In the genomic region with DNA sequence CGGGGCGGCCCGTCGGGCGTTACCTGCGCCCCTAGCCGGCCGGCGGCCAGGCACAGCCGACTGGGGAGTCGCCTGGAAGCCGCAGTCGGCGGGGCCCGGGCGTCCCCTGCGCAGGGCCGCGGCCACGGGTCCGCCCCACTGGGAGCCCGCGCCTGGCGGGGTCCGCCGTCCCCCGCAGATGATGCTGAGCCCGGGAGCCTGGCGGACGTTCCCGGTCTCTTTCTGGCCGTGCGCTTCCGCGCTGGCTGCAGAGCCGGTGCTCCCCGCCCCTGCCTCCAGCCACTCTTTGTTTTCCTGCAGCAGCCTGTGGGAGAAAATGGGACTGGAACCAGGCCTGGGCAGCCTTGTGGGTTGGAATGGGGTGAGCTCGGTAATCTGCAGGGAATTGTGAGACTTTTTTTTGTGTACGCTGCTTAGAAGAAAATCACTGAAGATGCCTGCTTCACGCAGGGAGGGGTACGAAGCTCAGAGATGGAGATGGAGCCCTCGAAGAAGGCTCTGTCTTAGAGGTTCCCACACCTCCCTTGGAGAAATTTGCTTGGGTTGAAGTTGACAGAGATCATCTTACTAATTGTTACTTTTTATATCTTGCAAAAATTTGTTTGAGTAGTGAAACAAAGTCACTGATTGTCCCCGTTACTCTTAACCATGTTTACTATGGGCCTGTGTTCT, we compare ENCODE assay signal across 8 cellular contexts. TPM values are rescaled to one million over a fixed set of nuclear protein-coding genes. Genes with fewer than 3 reads are reported as not detected.
DNase-seq lines count a peak whose midpoint lies in the region; ATAC-seq, FAIRE-seq and TF ChIP-seq lines count a peak whose summit lies in the region.

No MANE protein-coding gene starts in this region.

- peak in 1 of 2 donors; percentile 14 for ATAC-seq in CD4-positive, CD25-positive, alpha-beta regulatory T cell (ENCODE audit: low read depth in 2 of 2)
- peak; percentile 31 for ATAC-seq in HG03432 (IDR thresholded peaks at IDR 0.05; ENCODE audit: unreplicated experiment)

- intact Hi-C loops in endothelial cell of umbilical vein (cut with micrococcal nuclease) = loop anchor here (5.0 kb wide), 1 partner anchor 191 kb away; a partner anchor contains a TSS
- intact Hi-C loops in tibial artery (cut with DNase I; ENCODE audit: low total_unique reads) = loop anchor here (5.0 kb wide), 2 partner anchors 51 to 171 kb away; a partner anchor contains a TSS

- H4K8ac ChIP-seq in mesenchymal stem cell (ENCODE audit: low read length) = peak overlapping the region; percentile 13

- peak overlapping the region in 1 of 2 experiments; percentile 81 for H3K4ac ChIP-seq in mesenchymal stem cell (ENCODE audit: low read depth in 1 of 2, low read length in 2 of 2)

- H4K20me1 ChIP-seq in SK-N-SH (ENCODE audit: insufficient read depth) (peaks cover 43% of the 10 kb centered on the region), endothelial cell of umbilical vein (replicated peaks; ENCODE audit: control insufficient read depth, extremely low read depth, insufficient read depth, low read length) (no peaks in the 10 kb centered on the region)

- H3K14ac ChIP-seq in mesenchymal stem cell (ENCODE audit: low read length in 2 of 2) = peak overlapping the region in 1 of 2 experiments; percentile 82

- FAIRE-seq in endothelial cell of umbilical vein (lab: Jason Lieb, UNC) = peak; percentile 75

- peaks cover 19 to 68% (median 41%) of the 10 kb centered on the region in 4 donors for H3K4me1 Mint-ChIP-seq in CD4-positive, CD25-positive, alpha-beta regulatory T cell

- dilution Hi-C loops in endothelial cell of umbilical vein (cut with MboI; ENCODE audit: extremely low pct_ligation_motif_present, low sequenced_read_pairs) = no loop called here

- H3K9me3 ChIP-seq in CD4-positive, CD25-positive, alpha-beta regulatory T cell (ENCODE audit: control insufficient read depth in 2 of 2, low read length in 2 of 2) = no peaks in the 10 kb centered on the region
- H3K9me3 ChIP-seq in SK-N-SH = no peaks in the 10 kb centered on the region
- H3K9me3 ChIP-seq in endothelial cell of umbilical vein (replicated peaks; ENCODE audit: control insufficient read depth, insufficient read depth, low read length) = no peaks in the 10 kb centered on the region
- no peaks in the 10 kb centered on the region for H3K9me3 ChIP-seq in mesenchymal stem cell (ENCODE audit: control insufficient read depth, low read length)
- no peaks in the 10 kb centered on the region for H3K9me3 ChIP-seq in tibial artery

- TF ChIP-seq POLR2A in endothelial cell of umbilical vein (IDR thresholded peaks at IDR 0.05; ENCODE audit: low read depth, low read length) = no peak

- H3K9me1 ChIP-seq in endothelial cell of umbilical vein (replicated peaks; ENCODE audit: control insufficient read depth, extremely low read depth, insufficient read depth, low read length) = no peaks in the 10 kb centered on the region

- no peaks in the 10 kb centered on the region for H3K36me3 Mint-ChIP-seq in CD4-positive, CD25-positive, alpha-beta regulatory T cell

- peak overlapping the region; percentile 73 to 89 (median 85) for H3K27ac Mint-ChIP-seq in CD4-positive, CD25-positive, alpha-beta regulatory T cell

- H3K4me3 Mint-ChIP-seq in CD4-positive, CD25-positive, alpha-beta regulatory T cell = peak overlapping the region; percentile 95 to 98 (median 96)

- H3K36me3 ChIP-seq in CD4-positive, CD25-positive, alpha-beta regulatory T cell (ENCODE audit: control insufficient read depth, insufficient read depth, low read length) = no peaks in the 10 kb centered on the region
- H3K36me3 ChIP-seq in SK-N-SH (replicated peaks in 1 of 2; ENCODE audit: control insufficient read depth in 1 of 2, insufficient read depth in 2 of 2, low read length in 1 of 2) = peaks cover 3 to 17% of the 10 kb centered on the region in 2 experiments
- no peaks in the 10 kb centered on the region for H3K36me3 ChIP-seq in endothelial cell of umbilical vein (ENCODE audit: control insufficient read depth in 2 of 2, extremely low read depth in 1 of 2, insufficient read depth in 2 of 2, low read length in 2 of 2)
- peaks cover 0 to 9% of the 10 kb centered on the region in 2 experiments for H3K36me3 ChIP-seq in mesenchymal stem cell (ENCODE audit: control insufficient read depth in 1 of 2, insufficient read depth in 2 of 2, low read depth in 1 of 2, low read length in 2 of 2)
- H3K36me3 ChIP-seq in tibial artery = no peaks in the 10 kb centered on the region

- no peak overlapping the region for H2AK5ac ChIP-seq in mesenchymal stem cell (ENCODE audit: low read length, severe bottlenecking)

- H3K79me1 ChIP-seq in mesenchymal stem cell (replicated peaks; ENCODE audit: low read length, poor library complexity, severe bottlenecking) = peaks cover 6% of the 10 kb centered on the region

- H3K79me2 ChIP-seq in SK-N-SH (ENCODE audit: insufficient read depth) = peaks cover 53% of the 10 kb centered on the region
- H3K79me2 ChIP-seq in endothelial cell of umbilical vein (ENCODE audit: control insufficient read depth, insufficient read depth, low read length) = peaks cover 47% of the 10 kb centered on the region

- POLR2A ChIA-PET in SK-N-SH (lab: Yijun Ruan, JAX) = interaction anchor here (1.0 to 3.1 kb wide), 4 partner anchors 11 to 54 kb away, joined by 3 to 14 read pairs (median 4); a partner anchor contains a TSS
- POLR2A ChIA-PET in endothelial cell of umbilical vein (lab: Charles Lee) = no interaction called here

- 3% methylated on average over 16 of the region's 43 CpGs for WGBS in SK-N-SH (ENCODE audit: low lambda C conversion rate)
- WGBS in mesenchymal stem cell = 1% methylated on average over 32 of the region's 43 CpGs

- H4K91ac ChIP-seq in mesenchymal stem cell (ENCODE audit: low read length) = peak overlapping the region; percentile 95

- peak overlapping the region; percentile 41 for H3K27ac ChIP-seq in CD4-positive, CD25-positive, alpha-beta regulatory T cell (ENCODE audit: insufficient read depth, low read length, poor library complexity, severe bottlenecking)
- peak overlapping the region; percentile 86 to 93 for H3K27ac ChIP-seq in SK-N-SH (ENCODE audit: low read depth in 2 of 2, low read length in 1 of 2)
- H3K27ac ChIP-seq in endothelial cell of umbilical vein (ENCODE audit: insufficient read depth, low read depth, low read length) = peak overlapping the region; percentile 59
- peak overlapping the region; percentile 70 for H3K27ac ChIP-seq in mesenchymal stem cell (ENCODE audit: low read length, poor library complexity, severe bottlenecking)
- H3K27ac ChIP-seq in tibial artery = peak overlapping the region; percentile 98 to 99

- H2BK120ac ChIP-seq in mesenchymal stem cell (ENCODE audit: low read depth, low read length) = peak overlapping the region; percentile 55

- H2BK15ac ChIP-seq in mesenchymal stem cell (ENCODE audit: low read depth, poor library complexity, severe bottlenecking) = no peak overlapping the region

- DNase-seq in CD4-positive, CD25-positive, alpha-beta regulatory T cell = peak in 2 of 3 donors; percentile 6 to 20
- DNase-seq in GM19238 (ENCODE audit: insufficient read length, low spot score) (peak; percentile 45), SK-N-SH (peak; percentile 73), endothelial cell of umbilical vein (ENCODE audit: low read depth, low spot score) (peak; percentile 49), mesenchymal stem cell (peak; percentile 60), tibial artery (peak in 1 of 2 donors; percentile 73), NCI-H187 (lab: John Stamatoyannopoulos, UW) (no peak)

- no TSS peak for BruUV-seq in endothelial cell of umbilical vein (replicated peaks; lab: Mats Ljungman, UMichigan)

- H3K9ac ChIP-seq in SK-N-SH = peak overlapping the region; percentile 74
- H3K9ac ChIP-seq in endothelial cell of umbilical vein (replicated peaks; ENCODE audit: extremely low read depth, insufficient read depth, low read length) = peak overlapping the region; percentile 61
- H3K9ac ChIP-seq in mesenchymal stem cell (ENCODE audit: low read length) = peak overlapping the region; percentile 90

- CTCF ChIA-PET in SK-N-SH (lab: Yijun Ruan, JAX) (interaction anchor here (1.5 to 6.4 kb wide), 4 partner anchors 12 to 254 kb away, joined by 4 to 28 read pairs (median 8); no protein-coding TSS in a partner anchor), endothelial cell of umbilical vein (lab: Charles Lee) (interaction anchor here (1.5 to 4.6 kb wide), 9 partner anchors 11 to 255 kb away, joined by 5 to 93 read pairs (median 9); a partner anchor contains a TSS)

- no peaks in the 10 kb centered on the region for H3K9me2 ChIP-seq in SK-N-SH

- H3K4me3 ChIP-seq in CD4-positive, CD25-positive, alpha-beta regulatory T cell (ENCODE audit: low read depth, low read length) = peak overlapping the region; percentile 72
- H3K4me3 ChIP-seq in SK-N-SH (ENCODE audit: low read depth in 2 of 2, low read length in 1 of 2) (peak overlapping the region; percentile 92 to 98), endothelial cell of umbilical vein (replicated peaks in 1 of 3; ENCODE audit: insufficient read depth in 1 of 3, low read depth in 1 of 3, low read length in 3 of 3) (peak overlapping the region; percentile 71 to 84 (median 77)), mesenchymal stem cell (ENCODE audit: insufficient read depth in 1 of 2, low read depth in 1 of 2, low read length in 2 of 2) (peak overlapping the region; percentile 85 to 90), tibial artery (peak overlapping the region; percentile 81 to 92)

- peak overlapping the region in 1 of 2 experiments; percentile 1 for H2BK12ac ChIP-seq in mesenchymal stem cell (ENCODE audit: low read length in 2 of 2)

- H3K27me3 ChIP-seq in CD4-positive, CD25-positive, alpha-beta regulatory T cell (ENCODE audit: control insufficient read depth, insufficient read depth, low read length) = no peaks in the 10 kb centered on the region
- H3K27me3 ChIP-seq in SK-N-SH (ENCODE audit: insufficient read depth) (no peaks in the 10 kb centered on the region), endothelial cell of umbilical vein (ENCODE audit: control insufficient read depth in 2 of 2, insufficient read depth in 2 of 2, low read length in 2 of 2) (no peaks in the 10 kb centered on the region), mesenchymal stem cell (ENCODE audit: control insufficient read depth in 1 of 2, insufficient read depth in 1 of 2, low read length in 2 of 2) (no peaks in the 10 kb centered on the region), tibial artery (no peaks in the 10 kb centered on the region)

- peaks cover 27% of the 10 kb centered on the region for H3K4me1 ChIP-seq in CD4-positive, CD25-positive, alpha-beta regulatory T cell (ENCODE audit: control insufficient read depth, insufficient read depth, low read length, poor library complexity, severe bottlenecking)
- H3K4me1 ChIP-seq in SK-N-SH (ENCODE audit: control insufficient read depth in 1 of 2, insufficient read depth in 2 of 2, low read depth in 1 of 2, low read length in 1 of 2) (peaks cover 11 to 47% of the 10 kb centered on the region in 2 experiments), endothelial cell of umbilical vein (ENCODE audit: control insufficient read depth, extremely low read depth, insufficient read depth, low read length) (peaks cover 11% of the 10 kb centered on the region), mesenchymal stem cell (ENCODE audit: control insufficient read depth, insufficient read depth, low read depth, low read length) (peaks cover 31% of the 10 kb centered on the region), tibial artery (peaks cover 4 to 51% (median 43%) of the 10 kb centered on the region in 4 donors)

- H3K9me3 Mint-ChIP-seq in CD4-positive, CD25-positive, alpha-beta regulatory T cell = peaks cover 0 to 3% (median 0%) of the 10 kb centered on the region in 7 donors

- TF ChIP-seq RAD21 in SK-N-SH (IDR thresholded peaks at IDR 0.05; ENCODE audit: low read length) = no peak

- H3K27me3 Mint-ChIP-seq in CD4-positive, CD25-positive, alpha-beta regulatory T cell = no peaks in the 10 kb centered on the region

- no peak for TF ChIP-seq EP300 in SK-N-SH (IDR thresholded peaks at IDR 0.05; ENCODE audit: borderline replicate concordance in 1 of 2, low read depth in 1 of 2, low read length in 1 of 2)

- H3K18ac ChIP-seq in mesenchymal stem cell (ENCODE audit: low read depth in 1 of 2, low read length in 2 of 2) = peak overlapping the region; percentile 91 to 96

- H3K4me2 ChIP-seq in SK-N-SH = peak overlapping the region; percentile 98
- peak overlapping the region; percentile 86 for H3K4me2 ChIP-seq in endothelial cell of umbilical vein (ENCODE audit: insufficient read depth, low read length)
- H3K4me2 ChIP-seq in mesenchymal stem cell (ENCODE audit: low read length, poor library complexity, severe bottlenecking) = peak overlapping the region; percentile 33

- H2BK5ac ChIP-seq in mesenchymal stem cell (ENCODE audit: low read depth, low read length, poor library complexity, severe bottlenecking) = no peak overlapping the region

- peak overlapping the region in 1 of 2 experiments; percentile 97 for H3K23ac ChIP-seq in mesenchymal stem cell (ENCODE audit: low read length in 2 of 2)

- H2AFZ ChIP-seq in SK-N-SH (ENCODE audit: low read depth) (no peak overlapping the region), endothelial cell of umbilical vein (ENCODE audit: low read depth, low read length) (peak overlapping the region; percentile 97), mesenchymal stem cell (ENCODE audit: low read depth, low read length) (no peak overlapping the region)

- TF ChIP-seq CTCF in SK-N-SH (IDR thresholded peaks at IDR 0.05) = no peak
- TF ChIP-seq CTCF in endothelial cell of umbilical vein (IDR thresholded peaks at IDR 0.05; ENCODE audit: extremely low read depth in 1 of 2, insufficient read depth in 1 of 2, low read depth in 1 of 2, low read length in 2 of 2) = no peak
- TF ChIP-seq CTCF in tibial artery (IDR thresholded peaks at IDR 0.05) = no peak

- H3F3A ChIP-seq in SK-N-SH (replicated peaks; ENCODE audit: insufficient read depth) = peaks cover 14% of the 10 kb centered on the region

RNA-seq across cellular contexts. Expression of a gene that starts 0.8 kb away (rescaled TPM):
- total RNA-seq in CD4-positive, CD25-positive, alpha-beta regulatory T cell = 37.2 TPM
- 10 to 100 TPM; 45.3 to 64.6 (median 52.4) TPM for polyA plus RNA-seq in CD4-positive, CD25-positive, alpha-beta regulatory T cell
- polyA plus RNA-seq in SK-N-SH (2012; rRNA removed) = 32.2 and 35.8 TPM in 2 replicates
- polyA plus RNA-seq in SK-N-SH (2012; cell fraction: cytosol; rRNA removed) = 16.8 and 25.0 TPM in 2 replicates
- polyA plus RNA-seq in SK-N-SH (2012; cell fraction: nucleus; rRNA removed) = 75.6 and 77.6 TPM in 2 replicates
- total RNA-seq in endothelial cell of umbilical vein = 57.2 and 60.2 TPM in 2 replicates
- 36.1 and 39.5 TPM in 2 replicates for polyA plus RNA-seq in endothelial cell of umbilical vein
- polyA plus RNA-seq in endothelial cell of umbilical vein (2011; cell fraction: cytosol; rRNA removed) = 34.7 and 35.1 TPM in 2 replicates
- polyA plus RNA-seq in endothelial cell of umbilical vein (2011; cell fraction: nucleus; rRNA removed) = 77.3 and 91.5 TPM in 2 replicates
- polyA plus RNA-seq in endothelial cell of umbilical vein (2012) = 74.6 and 78.9 TPM in 2 replicates
- 53.3 and 57.9 TPM in 2 replicates for polyA minus RNA-seq in endothelial cell of umbilical vein
- 11.0 TPM for polyA minus RNA-seq in endothelial cell of umbilical vein (2011; cell fraction: cytosol; rRNA and poly(A)+ RNA removed)
- 20.6 and 25.1 TPM in 2 replicates for polyA minus RNA-seq in endothelial cell of umbilical vein (2011; cell fraction: nucleus; rRNA and poly(A)+ RNA removed)
- polyA plus RNA-seq in mesenchymal stem cell (2013, experiment 1 of 2) = 50.3 TPM
- 48.3 TPM for polyA plus RNA-seq in mesenchymal stem cell (2013, experiment 2 of 2)

RNA-seq across cellular contexts. Expression of a gene that starts 53.1 kb away (rescaled TPM):
- 68.0 TPM for total RNA-seq in CD4-positive, CD25-positive, alpha-beta regulatory T cell
- 10 to 100 TPM; 27.2 to 36.5 (median 30.6) TPM for polyA plus RNA-seq in CD4-positive, CD25-positive, alpha-beta regulatory T cell
- polyA plus RNA-seq in SK-N-SH (2012; rRNA removed) (76.1 and 78.2 TPM in 2 replicates), endothelial cell of umbilical vein (86.3 and 87.0 TPM in 2 replicates)
- polyA plus RNA-seq in SK-N-SH (2012; cell fraction: cytosol; rRNA removed) = 36.3 and 54.5 TPM in 2 replicates
- 172 and 200 TPM in 2 replicates for polyA plus RNA-seq in SK-N-SH (2012; cell fraction: nucleus; rRNA removed)
- 51.2 and 52.2 TPM in 2 replicates for total RNA-seq in endothelial cell of umbilical vein
- polyA plus RNA-seq in endothelial cell of umbilical vein (2011; cell fraction: cytosol; rRNA removed) = 57.3 and 62.1 TPM in 2 replicates
- polyA plus RNA-seq in endothelial cell of umbilical vein (2011; cell fraction: nucleus; rRNA removed) = 119 and 126 TPM in 2 replicates
- 50.9 and 69.0 TPM in 2 replicates for polyA plus RNA-seq in endothelial cell of umbilical vein (2012)
- 57.4 and 58.9 TPM in 2 replicates for polyA minus RNA-seq in endothelial cell of umbilical vein
- 10.8 TPM for polyA minus RNA-seq in endothelial cell of umbilical vein (2011; cell fraction: cytosol; rRNA and poly(A)+ RNA removed)
- polyA minus RNA-seq in endothelial cell of umbilical vein (2011; cell fraction: nucleus; rRNA and poly(A)+ RNA removed) = 26.4 and 27.4 TPM in 2 replicates
- polyA plus RNA-seq in mesenchymal stem cell (2013, experiment 1 of 2) = 29.8 TPM
- 27.3 TPM for polyA plus RNA-seq in mesenchymal stem cell (2013, experiment 2 of 2)

Comparison
In these comparisons a context has a peak if more than half of its experiments do, and no peak if none do; other contexts are left out.
1. DNase-seq: peak in CD4-positive, CD25-positive, alpha-beta regulatory T cell (2 of 3), GM19238 (single experiment), SK-N-SH (single experiment), endothelial cell of umbilical vein (single experiment) and mesenchymal stem cell (single experiment); none in NCI-H187 (0 of 2).
2. H3K27ac ChIP-seq: peak in every context shown above with its lines; median percentile 98 in tibial artery; 90 in SK-N-SH; 70 in mesenchymal stem cell; 59 in endothelial cell of umbilical vein; 41 in CD4-positive, CD25-positive, alpha-beta regulatory T cell.
3. H3K4me2 ChIP-seq: peak in every context shown above with its lines; median percentile 98 in SK-N-SH; 86 in endothelial cell of umbilical vein; 33 in mesenchymal stem cell.
4. Peak in every context shown above with its lines, with median percentiles within 50 percentile points of each other: H3K4me3 ChIP-seq and H3K9ac ChIP-seq.